In the genomic region with DNA sequence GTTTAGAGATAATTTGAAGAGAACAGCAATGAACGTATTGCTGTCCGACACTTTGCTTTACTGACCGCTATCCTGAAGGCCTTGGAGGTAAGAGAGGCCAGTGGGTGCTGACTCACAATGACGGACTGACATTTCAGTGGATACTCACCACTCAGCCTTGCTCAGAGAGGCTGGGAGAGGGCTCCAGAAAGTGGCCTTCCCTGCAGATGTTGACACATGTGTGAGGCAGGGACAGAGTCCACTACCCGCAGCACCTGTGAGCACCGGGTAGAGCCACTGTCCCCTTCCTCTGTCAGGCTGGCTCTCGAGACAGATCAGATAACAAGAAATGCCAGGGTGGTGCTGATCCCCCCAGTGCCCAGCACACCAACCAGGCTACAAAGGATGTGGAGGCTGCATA, we compare ENCODE assay signal across 34 cellular contexts.
"Had no signal": no experiment of that assay in that cellular context is flagged by ENCODE, and none has a peak within 500 bp of the region (broad histone marks: within the 10 kb centered on the region; RNA-seq: fewer than 3 reads in every experiment).

No MANE protein-coding gene starts in this region.

- H3K4me3 ChIP-seq: Peyer's patch had no signal

- DNase-seq: activated B cell treated with CpG ODN at 0.5 μM for 24 hours; activated CD4-positive, alpha-beta memory T cell treated with anti-CD3 and anti-CD28 coated beads for 36 hours; activated CD4-positive, alpha-beta T cell treated with anti-CD3 and anti-CD28 coated beads for 4 hours; activated CD4-positive, alpha-beta T cell treated with anti-CD3 and anti-CD28 coated beads, Interleukin-2, amount 50 U/mL, for 1 hour; activated CD4-positive, CD25-positive, alpha-beta regulatory T cell treated with anti-CD3 and anti-CD28 coated beads, Interleukin-2, amount 50 U/mL, for 72 hours; activated CD8-positive, alpha-beta memory T cell treated with anti-CD3 and anti-CD28 coated beads, Interleukin-2, amount 50 U/mL, for 4 hours; activated gamma-delta T cell treated with Interleukin-2 at 50 U/mL for 16 hours; activated naive CD4-positive, alpha-beta T cell treated with anti-CD3 and anti-CD28 coated beads for 36 hours; activated T-cell treated with anti-CD3 and anti-CD28 coated beads for 4 hours; activated T-cell treated with anti-CD3 and anti-CD28 coated beads, Interleukin-2, amount 50 U/mL, for 4 hours; anterior cingulate cortex; caudate nucleus; cerebellar nuclear complex; Karpas-422; MM.1S; NCI-H1092 treated with DMSO at 0.1 percent for 48 hours; NCI-H146; NCI-H187; NCI-H2029 treated with DMSO at 0.1 percent for 48 hours; NCI-H2107; NCI-H2171; NCI-H510A; NCI-H526; NCI-H748 treated with DMSO at 0.1 percent for 48 hours; NK-92 treated with Interleukin-12 subunit alpha and Interleukin-12 subunit beta, amount 100 ng/mL, for 24 hours; PC-3; Right ventricle myocardium superior; SW 1271; T-helper 1 cell; T-helper 2 cell; T-helper 9 cell had no signal

- ATAC-seq: activated naive CD4-positive, alpha-beta T cell treated with anti-CD3 and anti-CD28 coated beads, Interleukin-2, amount 50 U/mL, for 72 hours; activated T-cell treated with anti-CD3 and anti-CD28 coated beads, Interleukin-2, amount 50 U/mL, for 4 hours; PC-3 had no signal

- H3K9me3 ChIP-seq: Peyer's patch had no signal

- H3K36me3 ChIP-seq: Peyer's patch had no signal

- H3K27ac ChIP-seq: Peyer's patch, VCaP had no signal

- H3K4me1 ChIP-seq: Peyer's patch had no signal

- H3K27me3 ChIP-seq: Peyer's patch had no signal
